1 cellular context compared by ENCODE assay signal in the genomic region with DNA sequence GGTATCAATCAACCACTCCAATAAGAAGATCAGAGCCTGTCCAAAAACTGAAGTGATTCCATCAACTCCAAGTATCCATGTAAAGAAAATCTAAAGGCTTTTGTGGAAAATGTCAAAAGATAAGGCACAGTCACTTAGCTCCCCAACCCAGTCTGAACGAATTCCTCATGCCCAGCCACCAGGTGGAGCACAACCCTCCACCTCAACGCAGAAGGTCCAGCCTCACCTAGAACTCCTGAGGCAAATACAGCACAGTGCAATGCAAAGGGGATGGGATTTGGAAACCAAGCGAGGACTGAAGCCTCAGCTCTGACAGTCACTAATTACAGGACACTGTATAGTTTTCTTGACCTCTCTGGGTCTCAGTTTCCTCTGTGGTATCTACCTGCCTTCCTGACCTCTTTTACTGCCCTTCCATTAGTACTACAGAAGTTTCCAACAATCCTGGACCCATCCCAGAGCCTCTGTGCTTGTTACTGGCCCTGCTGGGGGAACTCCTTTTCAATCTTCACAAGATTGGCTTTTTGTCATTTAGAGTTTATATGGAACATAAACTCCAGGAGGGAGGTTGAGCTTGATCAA.
TF ChIP-seq lines count a peak whose summit lies in the region.

No MANE protein-coding gene starts in this region.

TF ChIP-seq in GM23338, 12 proteins besides CTCF, POLR2A, EP300 and RAD21 (continued from another document):
- TF ChIP-seq, protein P1, sequence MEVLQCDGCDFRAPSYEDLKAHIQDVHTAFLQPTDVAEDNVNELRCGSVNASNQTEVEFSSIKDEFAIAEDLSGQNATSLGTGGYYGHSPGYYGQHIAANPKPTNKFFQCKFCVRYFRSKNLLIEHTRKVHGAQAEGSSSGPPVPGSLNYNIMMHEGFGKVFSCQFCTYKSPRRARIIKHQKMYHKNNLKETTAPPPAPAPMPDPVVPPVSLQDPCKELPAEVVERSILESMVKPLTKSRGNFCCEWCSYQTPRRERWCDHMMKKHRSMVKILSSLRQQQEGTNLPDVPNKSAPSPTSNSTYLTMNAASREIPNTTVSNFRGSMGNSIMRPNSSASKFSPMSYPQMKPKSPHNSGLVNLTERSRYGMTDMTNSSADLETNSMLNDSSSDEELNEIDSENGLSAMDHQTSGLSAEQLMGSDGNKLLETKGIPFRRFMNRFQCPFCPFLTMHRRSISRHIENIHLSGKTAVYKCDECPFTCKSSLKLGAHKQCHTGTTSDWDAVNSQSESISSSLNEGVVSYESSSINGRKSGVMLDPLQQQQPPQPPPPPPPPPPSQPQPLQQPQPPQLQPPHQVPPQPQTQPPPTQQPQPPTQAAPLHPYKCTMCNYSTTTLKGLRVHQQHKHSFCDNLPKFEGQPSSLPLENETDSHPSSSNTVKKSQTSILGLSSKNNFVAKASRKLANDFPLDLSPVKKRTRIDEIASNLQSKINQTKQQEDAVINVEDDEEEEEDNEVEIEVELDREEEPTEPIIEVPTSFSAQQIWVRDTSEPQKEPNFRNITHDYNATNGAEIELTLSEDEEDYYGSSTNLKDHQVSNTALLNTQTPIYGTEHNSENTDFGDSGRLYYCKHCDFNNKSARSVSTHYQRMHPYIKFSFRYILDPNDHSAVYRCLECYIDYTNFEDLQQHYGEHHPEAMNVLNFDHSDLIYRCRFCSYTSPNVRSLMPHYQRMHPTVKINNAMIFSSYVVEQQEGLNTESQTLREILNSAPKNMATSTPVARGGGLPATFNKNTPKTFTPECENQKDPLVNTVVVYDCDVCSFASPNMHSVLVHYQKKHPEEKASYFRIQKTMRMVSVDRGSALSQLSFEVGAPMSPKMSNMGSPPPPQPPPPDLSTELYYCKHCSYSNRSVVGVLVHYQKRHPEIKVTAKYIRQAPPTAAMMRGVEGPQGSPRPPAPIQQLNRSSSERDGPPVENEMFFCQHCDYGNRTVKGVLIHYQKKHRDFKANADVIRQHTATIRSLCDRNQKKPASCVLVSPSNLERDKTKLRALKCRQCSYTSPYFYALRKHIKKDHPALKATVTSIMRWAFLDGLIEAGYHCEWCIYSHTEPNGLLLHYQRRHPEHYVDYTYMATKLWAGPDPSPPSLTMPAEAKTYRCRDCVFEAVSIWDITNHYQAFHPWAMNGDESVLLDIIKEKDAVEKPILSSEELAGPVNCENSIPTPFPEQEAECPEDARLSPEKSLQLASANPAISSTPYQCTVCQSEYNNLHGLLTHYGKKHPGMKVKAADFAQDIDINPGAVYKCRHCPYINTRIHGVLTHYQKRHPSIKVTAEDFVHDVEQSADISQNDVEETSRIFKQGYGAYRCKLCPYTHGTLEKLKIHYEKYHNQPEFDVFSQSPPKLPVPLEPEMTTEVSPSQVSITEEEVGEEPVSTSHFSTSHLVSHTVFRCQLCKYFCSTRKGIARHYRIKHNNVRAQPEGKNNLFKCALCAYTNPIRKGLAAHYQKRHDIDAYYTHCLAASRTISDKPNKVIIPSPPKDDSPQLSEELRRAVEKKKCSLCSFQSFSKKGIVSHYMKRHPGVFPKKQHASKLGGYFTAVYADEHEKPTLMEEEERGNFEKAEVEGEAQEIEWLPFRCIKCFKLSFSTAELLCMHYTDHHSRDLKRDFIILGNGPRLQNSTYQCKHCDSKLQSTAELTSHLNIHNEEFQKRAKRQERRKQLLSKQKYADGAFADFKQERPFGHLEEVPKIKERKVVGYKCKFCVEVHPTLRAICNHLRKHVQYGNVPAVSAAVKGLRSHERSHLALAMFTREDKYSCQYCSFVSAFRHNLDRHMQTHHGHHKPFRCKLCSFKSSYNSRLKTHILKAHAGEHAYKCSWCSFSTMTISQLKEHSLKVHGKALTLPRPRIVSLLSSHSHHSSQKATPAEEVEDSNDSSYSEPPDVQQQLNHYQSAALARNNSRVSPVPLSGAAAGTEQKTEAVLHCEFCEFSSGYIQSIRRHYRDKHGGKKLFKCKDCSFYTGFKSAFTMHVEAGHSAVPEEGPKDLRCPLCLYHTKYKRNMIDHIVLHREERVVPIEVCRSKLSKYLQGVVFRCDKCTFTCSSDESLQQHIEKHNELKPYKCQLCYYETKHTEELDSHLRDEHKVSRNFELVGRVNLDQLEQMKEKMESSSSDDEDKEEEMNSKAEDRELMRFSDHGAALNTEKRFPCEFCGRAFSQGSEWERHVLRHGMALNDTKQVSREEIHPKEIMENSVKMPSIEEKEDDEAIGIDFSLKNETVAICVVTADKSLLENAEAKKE (CRISPR knock-in tag; IDR thresholded peaks at IDR 0.05), result no peak
- TF ChIP-seq EZH2phosphoT487 (IDR thresholded peaks at IDR 0.05; ENCODE audit: unreplicated experiment), result no peak
- TF ChIP-seq ZNF114 (CRISPR knock-in tag; IDR thresholded peaks at IDR 0.05), result no peak
- TF ChIP-seq JUNB (IDR thresholded peaks at IDR 0.05; ENCODE audit: unreplicated experiment), result no peak
